ENCODE assay signal across 40 cellular contexts in genomic region chr12:58295268-58295667, GRCh38.
"Had no signal": no experiment of that assay in that cellular context is flagged by ENCODE, and none has a peak within 500 bp of the region (broad histone marks: within the 10 kb centered on the region; RNA-seq: fewer than 3 reads in every experiment).

No MANE protein-coding gene starts in this region.

- H3K36me3 ChIP-seq: adrenal gland, ascending aorta, brain microvascular endothelial cell, breast epithelium, cardiac muscle cell had no signal

- H3K36me3 Mint-ChIP-seq: activated naive CD4-positive, alpha-beta T cell treated with anti-CD3 and anti-CD28 coated beads, Interleukin-2, amount 10 ng/mL, durations not matched to agents 7 days and 5 days; activated naive CD4-positive, alpha-beta T cell treated with anti-CD3 and anti-CD28 coated beads, Interleukin-2, amount 50 U/mL, for 24 hours; activated naive CD4-positive, alpha-beta T cell treated with anti-CD3 and anti-CD28 coated beads, Interleukin-2, amount 50 U/mL, for 72 hours; activated naive CD8-positive, alpha-beta T cell; activated naive CD8-positive, alpha-beta T cell treated with anti-CD3 and anti-CD28 coated beads for 36 hours; activated naive CD8-positive, alpha-beta T cell treated with anti-CD3 and anti-CD28 coated beads, Interleukin-2, amount 10 ng/mL, durations not matched to agents 7 days and 5 days; brain had no signal

- ATAC-seq: activated naive CD4-positive, alpha-beta T cell treated with anti-CD3 and anti-CD28 coated beads, Interleukin-2, amount 50 U/mL, for 72 hours; activated naive CD8-positive, alpha-beta T cell treated with anti-CD3 and anti-CD28 coated beads, Interleukin-2, amount 50 U/mL, for 24 hours; activated T-cell treated with anti-CD3 and anti-CD28 coated beads, Interleukin-2, amount 50 U/mL, for 4 hours; activated T-cell treated with anti-CD3 and anti-CD28 coated beads, Interleukin-2, amount 50 U/mL, for 72 hours; activated T-helper 17 cell treated with anti-CD3 and anti-CD28 coated beads, Interleukin-2, amount 50 U/mL, for 72 hours; body of pancreas had no signal

- H3K27ac ChIP-seq: adrenal gland, ascending aorta, body of pancreas, brain microvascular endothelial cell, breast epithelium, cardiac muscle cell had no signal

- H3K4me3 ChIP-seq: adrenal gland, ascending aorta, body of pancreas, breast epithelium, cardiac muscle cell had no signal

- DNase-seq: activated effector memory CD4-positive, alpha-beta T cell treated with anti-CD3 and anti-CD28 coated beads, Interleukin-2, amount 50 U/mL, for 16 hours; activated effector memory CD4-positive, alpha-beta T cell treated with Interleukin-2 at 50 U/mL for 16 hours; activated gamma-delta T cell; activated gamma-delta T cell treated with Interleukin-2 at 50 U/mL for 16 hours; activated naive CD4-positive, alpha-beta T cell; activated naive CD4-positive, alpha-beta T cell treated with anti-CD3 and anti-CD28 coated beads for 36 hours; activated naive CD4-positive, alpha-beta T cell treated with anti-CD3 and anti-CD28 coated beads, Interleukin-2, amount 10 ng/mL, durations not matched to agents 7 days and 5 days; activated naive CD4-positive, alpha-beta T cell treated with anti-CD3 and anti-CD28 coated beads, Interleukin-2, amount 50 U/mL, for 16 hours; activated naive CD4-positive, alpha-beta T cell treated with Interleukin-2 at 50 U/mL for 16 hours; activated naive CD8-positive, alpha-beta T cell treated with anti-CD3 and anti-CD28 coated beads for 36 hours; activated naive CD8-positive, alpha-beta T cell treated with anti-CD3 and anti-CD28 coated beads, Interleukin-2, amount 10 ng/mL, durations not matched to agents 7 days and 5 days; activated naive CD8-positive, alpha-beta T cell treated with anti-CD3 and anti-CD28 coated beads, Interleukin-2, amount 50 U/mL, for 24 hours; activated T-cell treated with anti-CD3 and anti-CD28 coated beads, Interleukin-2, amount 50 U/mL, for 1 hour; activated T-cell treated with anti-CD3 and anti-CD28 coated beads, Interleukin-2, amount 50 U/mL, for 24 hours; activated T-cell treated with anti-CD3 and anti-CD28 coated beads, Interleukin-2, amount 50 U/mL, for 4 hours; activated T-cell treated with anti-CD3 and anti-CD28 coated beads, Interleukin-2, amount 50 U/mL, for 48 hours; activated T-cell treated with anti-CD3 and anti-CD28 coated beads, Interleukin-2, amount 50 U/mL, for 72 hours; adrenal gland; amniotic stem cell; amygdala; anterior cingulate cortex; aorta; body of pancreas; brain microvascular endothelial cell; caudate nucleus; central memory CD4-positive, alpha-beta T cell; cerebellar nuclear complex had no signal

- H3K4me1 Mint-ChIP-seq: activated naive CD4-positive, alpha-beta T cell treated with anti-CD3 and anti-CD28 coated beads, Interleukin-2, amount 10 ng/mL, durations not matched to agents 7 days and 5 days; activated naive CD8-positive, alpha-beta T cell treated with anti-CD3 and anti-CD28 coated beads, Interleukin-2, amount 50 U/mL, for 24 hours; activated T-helper 17 cell treated with anti-CD3 and anti-CD28 coated beads, Interleukin-2, amount 50 U/mL, for 72 hours; central memory CD8-positive, alpha-beta T cell had no signal

- H3K27me3 ChIP-seq: adrenal gland, ascending aorta, body of pancreas, brain microvascular endothelial cell, breast epithelium, cardiac muscle cell had no signal

- H3K27ac Mint-ChIP-seq: activated naive CD4-positive, alpha-beta T cell treated with anti-CD3 and anti-CD28 coated beads for 36 hours; activated naive CD4-positive, alpha-beta T cell treated with anti-CD3 and anti-CD28 coated beads, Interleukin-2, amount 10 ng/mL, durations not matched to agents 7 days and 5 days; activated naive CD4-positive, alpha-beta T cell treated with anti-CD3 and anti-CD28 coated beads, Interleukin-2, amount 50 U/mL, for 24 hours; activated naive CD4-positive, alpha-beta T cell treated with anti-CD3 and anti-CD28 coated beads, Interleukin-2, amount 50 U/mL, for 72 hours; activated naive CD8-positive, alpha-beta T cell; activated naive CD8-positive, alpha-beta T cell treated with anti-CD3 and anti-CD28 coated beads for 36 hours; activated naive CD8-positive, alpha-beta T cell treated with anti-CD3 and anti-CD28 coated beads, Interleukin-2, amount 10 ng/mL, durations not matched to agents 7 days and 5 days; activated naive CD8-positive, alpha-beta T cell treated with anti-CD3 and anti-CD28 coated beads, Interleukin-2, amount 50 U/mL, for 24 hours; activated T-cell treated with anti-CD3 and anti-CD28 coated beads, Interleukin-2, amount 50 U/mL, for 24 hours; activated T-cell treated with anti-CD3 and anti-CD28 coated beads, Interleukin-2, amount 50 U/mL, for 72 hours; activated T-helper 1 cell treated with anti-CD3 and anti-CD28 coated beads, Interleukin-12 subunit alpha, Interleukin-12 subunit beta, Interleukin-2, Interleukin-4 antibody, amounts not matched to agents 30 ng/mL and 10 ng/mL and 1 ng/mL, durations not matched to agents 14 hours and 24 hours and 36 hours; activated T-helper 17 cell treated with anti-CD3 and anti-CD28 coated beads, Interleukin-2, amount 50 U/mL, for 72 hours; activated T-helper 2 cell treated with anti-CD3 and anti-CD28 coated beads, Interferon-gamma antibody, Interleukin-2, Interleukin-4, amounts not matched to agents 10 μg/mL and 5 μg/mL and 100 μg/mL, durations not matched to agents 14 hours and 24 hours and 36 hours; brain had no signal

- FAIRE-seq: astrocyte, bronchial epithelial cell had no signal

- H3K9me3 Mint-ChIP-seq: activated naive CD4-positive, alpha-beta T cell treated with anti-CD3 and anti-CD28 coated beads for 36 hours; activated naive CD4-positive, alpha-beta T cell treated with anti-CD3 and anti-CD28 coated beads, Interleukin-2, amount 10 ng/mL, durations not matched to agents 7 days and 5 days; activated naive CD4-positive, alpha-beta T cell treated with anti-CD3 and anti-CD28 coated beads, Interleukin-2, amount 50 U/mL, for 24 hours; activated naive CD4-positive, alpha-beta T cell treated with anti-CD3 and anti-CD28 coated beads, Interleukin-2, amount 50 U/mL, for 72 hours; activated naive CD8-positive, alpha-beta T cell treated with anti-CD3 and anti-CD28 coated beads for 36 hours; activated naive CD8-positive, alpha-beta T cell treated with anti-CD3 and anti-CD28 coated beads, Interleukin-2, amount 10 ng/mL, durations not matched to agents 7 days and 5 days; activated naive CD8-positive, alpha-beta T cell treated with anti-CD3 and anti-CD28 coated beads, Interleukin-2, amount 50 U/mL, for 24 hours; activated T-cell treated with anti-CD3 and anti-CD28 coated beads, Interleukin-2, amount 50 U/mL, for 24 hours; activated T-cell treated with anti-CD3 and anti-CD28 coated beads, Interleukin-2, amount 50 U/mL, for 4 hours; activated T-cell treated with anti-CD3 and anti-CD28 coated beads, Interleukin-2, amount 50 U/mL, for 72 hours; activated T-helper 1 cell treated with anti-CD3 and anti-CD28 coated beads, Interleukin-12 subunit alpha, Interleukin-12 subunit beta, Interleukin-2, Interleukin-4 antibody, amounts not matched to agents 30 ng/mL and 10 ng/mL and 1 ng/mL, durations not matched to agents 14 hours and 24 hours and 36 hours; activated T-helper 17 cell treated with anti-CD3 and anti-CD28 coated beads, Interleukin-2, amount 50 U/mL, for 72 hours; activated T-helper 2 cell treated with anti-CD3 and anti-CD28 coated beads, Interferon-gamma antibody, Interleukin-2, Interleukin-4, amounts not matched to agents 10 μg/mL and 5 μg/mL and 100 μg/mL, durations not matched to agents 14 hours and 24 hours and 36 hours; brain; central memory CD8-positive, alpha-beta T cell had no signal

- H3K27me3 Mint-ChIP-seq: activated naive CD4-positive, alpha-beta T cell treated with anti-CD3 and anti-CD28 coated beads, Interleukin-2, amount 10 ng/mL, durations not matched to agents 7 days and 5 days; brain; central memory CD8-positive, alpha-beta T cell had no signal

- H3K9me3 ChIP-seq: adrenal gland, ascending aorta, body of pancreas, breast epithelium had no signal

- H3K4me1 ChIP-seq: adrenal gland, ascending aorta, body of pancreas, breast epithelium had no signal

- H3K4me3 Mint-ChIP-seq: activated naive CD4-positive, alpha-beta T cell treated with anti-CD3 and anti-CD28 coated beads for 36 hours; activated naive CD4-positive, alpha-beta T cell treated with anti-CD3 and anti-CD28 coated beads, Interleukin-2, amount 10 ng/mL, durations not matched to agents 7 days and 5 days; activated naive CD4-positive, alpha-beta T cell treated with anti-CD3 and anti-CD28 coated beads, Interleukin-2, amount 50 U/mL, for 24 hours; activated naive CD8-positive, alpha-beta T cell; activated naive CD8-positive, alpha-beta T cell treated with anti-CD3 and anti-CD28 coated beads for 36 hours; activated naive CD8-positive, alpha-beta T cell treated with anti-CD3 and anti-CD28 coated beads, Interleukin-2, amount 10 ng/mL, durations not matched to agents 7 days and 5 days; activated naive CD8-positive, alpha-beta T cell treated with anti-CD3 and anti-CD28 coated beads, Interleukin-2, amount 50 U/mL, for 24 hours; activated T-cell treated with anti-CD3 and anti-CD28 coated beads, Interleukin-2, amount 50 U/mL, for 24 hours; activated T-cell treated with anti-CD3 and anti-CD28 coated beads, Interleukin-2, amount 50 U/mL, for 4 hours; activated T-cell treated with anti-CD3 and anti-CD28 coated beads, Interleukin-2, amount 50 U/mL, for 72 hours; activated T-helper 1 cell treated with anti-CD3 and anti-CD28 coated beads, Interleukin-12 subunit alpha, Interleukin-12 subunit beta, Interleukin-2, Interleukin-4 antibody, amounts not matched to agents 30 ng/mL and 10 ng/mL and 1 ng/mL, durations not matched to agents 14 hours and 24 hours and 36 hours; activated T-helper 17 cell treated with anti-CD3 and anti-CD28 coated beads, Interleukin-2, amount 50 U/mL, for 72 hours; brain; central memory CD8-positive, alpha-beta T cell had no signal
